ENCODE assay signal across 11 cellular contexts in genomic region chr15:29430831-29431230, GRCh38.
"Had no signal": no experiment of that assay in that cellular context is flagged by ENCODE, and none has a peak within 500 bp of the region (broad histone marks: within the 10 kb centered on the region; RNA-seq: fewer than 3 reads in every experiment).

No MANE protein-coding gene starts in this region.

- H3K4me3 Mint-ChIP-seq: GM23338, H9, HFFc6 had no signal

- H3K4me2 ChIP-seq: GM23338 had no signal

- FAIRE-seq: H1, H54 had no signal

- H2AFZ ChIP-seq: GM23248, GM23338 had no signal

- H3K9ac ChIP-seq: GM23248 had no signal

- H3K27ac Mint-ChIP-seq: H9, HFFc6 had no signal

- H3K9me3 ChIP-seq: HAP-1 had no signal

- DNase-seq: GM23248, GOT3, H7, H9, HCEC 1CT, HFFc6 had no signal

- H3K4me1 ChIP-seq: HAP-1 had no signal

- H3K36me3 ChIP-seq: HAP-1 had no signal

- H3K27ac ChIP-seq: GM23248 had no signal

- H3K4me3 ChIP-seq: GM23248, GM23338, HAP-1 had no signal

- ATAC-seq: GM23338, HCT116 had no signal
